Comparison of ENCODE assay signal across 23 cellular contexts in genomic region chr16:19812986-19813385, GRCh38.
"Had no signal": no experiment of that assay in that cellular context is flagged by ENCODE, and none has a peak within 500 bp of the region (broad histone marks: within the 10 kb centered on the region; RNA-seq: fewer than 3 reads in every experiment).

No MANE protein-coding gene starts in this region.

- H3K36me3 ChIP-seq: ascending aorta had no signal

- H3K27me3 ChIP-seq: ascending aorta had no signal

- H3K27me3 Mint-ChIP-seq: activated naive CD8-positive, alpha-beta T cell treated with anti-CD3 and anti-CD28 coated beads, Interleukin-2, amount 50 U/mL, for 24 hours had no signal

- H3K4me1 Mint-ChIP-seq: activated naive CD8-positive, alpha-beta T cell treated with anti-CD3 and anti-CD28 coated beads, Interleukin-2, amount 50 U/mL, for 24 hours; central memory CD8-positive, alpha-beta T cell had no signal

- H3K9me3 ChIP-seq: ascending aorta had no signal

- ATAC-seq: activated CD4-positive, CD25-positive, alpha-beta regulatory T cell treated with anti-CD3 and anti-CD28 coated beads, Interleukin-2, amount 50 U/mL, for 24 hours; activated CD8-positive, alpha-beta memory T cell treated with anti-CD3 and anti-CD28 coated beads, Interleukin-2, amount 10 ng/mL, durations not matched to agents 7 days and 5 days; activated naive CD4-positive, alpha-beta T cell treated with anti-CD3 and anti-CD28 coated beads, Interleukin-2, amount 50 U/mL, for 72 hours; activated naive CD8-positive, alpha-beta T cell treated with anti-CD3 and anti-CD28 coated beads, Interleukin-2, amount 50 U/mL, for 24 hours; activated T-cell treated with anti-CD3 and anti-CD28 coated beads, Interleukin-2, amount 50 U/mL, for 4 hours; Right ventricle myocardium inferior had no signal

- H3K27ac ChIP-seq: ascending aorta, SK-N-MC had no signal

- H3K27ac Mint-ChIP-seq: activated CD8-positive, alpha-beta memory T cell treated with anti-CD3 and anti-CD28 coated beads, Interleukin-2, amount 10 ng/mL, durations not matched to agents 7 days and 5 days; activated naive CD4-positive, alpha-beta T cell treated with anti-CD3 and anti-CD28 coated beads, Interleukin-2, amount 50 U/mL, for 72 hours; activated naive CD8-positive, alpha-beta T cell treated with anti-CD3 and anti-CD28 coated beads, Interleukin-2, amount 50 U/mL, for 24 hours; brain; T-helper 1 cell treated with Interleukin-12 subunit alpha and Interleukin-12 subunit beta and Interleukin-4 antibody, amounts not matched to agents 30 μg/mL and 1 μg/mL, for 36 hours had no signal

- DNase-seq: activated CD4-positive, alpha-beta T cell treated with anti-CD3 and anti-CD28 coated beads for 4 hours; activated CD4-positive, alpha-beta T cell treated with anti-CD3 and anti-CD28 coated beads, Interleukin-2, amount 50 U/mL, for 48 hours; activated CD8-positive, alpha-beta memory T cell treated with anti-CD3 and anti-CD28 coated beads, Interleukin-2, amount 10 ng/mL, durations not matched to agents 7 days and 5 days; activated effector memory CD4-positive, alpha-beta T cell treated with anti-CD3 and anti-CD28 coated beads, Interleukin-2, amount 50 U/mL, for 16 hours; activated naive CD4-positive, alpha-beta T cell treated with Interleukin-2 at 50 U/mL for 16 hours; activated naive CD8-positive, alpha-beta T cell treated with anti-CD3 and anti-CD28 coated beads, Interleukin-2, amount 50 U/mL, for 24 hours; activated T-cell treated with anti-CD3 and anti-CD28 coated beads, Interleukin-2, amount 50 U/mL, for 4 hours; amniotic stem cell; Karpas-422; NCI-H146; NCI-H187 treated with DMSO at 0.1 percent for 48 hours; NCI-H2081 treated with DMSO at 0.1 percent for 48 hours; NCI-H446; NCI-H524; RPMI8226 had no signal

- H3K4me3 ChIP-seq: ascending aorta, SK-N-MC had no signal

- H3K4me3 Mint-ChIP-seq: activated CD8-positive, alpha-beta memory T cell treated with anti-CD3 and anti-CD28 coated beads, Interleukin-2, amount 10 ng/mL, durations not matched to agents 7 days and 5 days; activated naive CD8-positive, alpha-beta T cell treated with anti-CD3 and anti-CD28 coated beads, Interleukin-2, amount 50 U/mL, for 24 hours; activated T-cell treated with anti-CD3 and anti-CD28 coated beads, Interleukin-2, amount 50 U/mL, for 4 hours; brain; central memory CD8-positive, alpha-beta T cell; T-helper 1 cell treated with Interleukin-12 subunit alpha and Interleukin-12 subunit beta and Interleukin-4 antibody, amounts not matched to agents 30 μg/mL and 1 μg/mL, for 36 hours had no signal

- H3K36me3 Mint-ChIP-seq: activated CD8-positive, alpha-beta memory T cell treated with anti-CD3 and anti-CD28 coated beads, Interleukin-2, amount 10 ng/mL, durations not matched to agents 7 days and 5 days; activated naive CD4-positive, alpha-beta T cell treated with anti-CD3 and anti-CD28 coated beads, Interleukin-2, amount 50 U/mL, for 72 hours had no signal
